19 cellular contexts compared by ENCODE assay signal in the genomic region with DNA sequence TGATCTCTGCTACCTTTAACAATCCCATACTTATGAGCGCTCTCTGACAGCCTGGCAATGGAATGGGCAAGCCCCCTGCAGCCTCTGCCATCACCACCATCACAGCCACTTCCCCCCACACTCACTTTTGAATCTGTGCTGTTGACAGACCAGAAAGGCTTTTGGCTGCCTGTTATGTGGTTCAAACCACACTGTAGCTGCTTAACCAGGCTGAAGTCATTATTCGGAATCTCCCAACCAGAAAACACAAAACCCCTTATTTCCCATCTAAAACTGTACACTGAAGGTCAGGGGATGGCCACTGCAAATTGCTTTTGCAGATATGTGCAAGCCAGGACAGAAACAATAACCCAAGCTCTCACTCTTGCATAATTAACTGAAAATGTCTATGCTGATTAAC. TPM values are rescaled to one million over a fixed set of nuclear protein-coding genes. Genes with fewer than 3 reads are reported as not detected.
A peak's percentile ranks its signal among the peaks of the same experiment; 100 is the strongest.
DNase-seq lines count a peak whose midpoint lies in the region; ATAC-seq and TF ChIP-seq lines count a peak whose summit lies in the region.
"Had no signal": no experiment of that assay in that cellular context is flagged by ENCODE, and none has a peak within 500 bp of the region (broad histone marks: within the 10 kb centered on the region; RNA-seq: fewer than 3 reads in every experiment).

No MANE protein-coding gene starts in this region.

- H3K4me2 ChIP-seq in osteoblast (ENCODE audit: insufficient read depth, low read length): no peak overlapping the region

- no peak for TF ChIP-seq CTCF in CD8-positive, alpha-beta T cell (IDR thresholded peaks at IDR 0.05)
- no peak for TF ChIP-seq CTCF in osteoblast (IDR thresholded peaks at IDR 0.05; ENCODE audit: extremely low read depth, low read depth, low read length)

- H3K36me3 Mint-ChIP-seq in CD8-positive, alpha-beta T cell: peaks cover 61% of the 10 kb centered on the region
- H3K36me3 Mint-ChIP-seq: activated naive CD4-positive, alpha-beta T cell treated with anti-CD3 and anti-CD28 coated beads, Interleukin-2, amount 10 ng/mL, durations not matched to agents 7 days and 5 days had no signal

- H3K27me3 Mint-ChIP-seq in CD8-positive, alpha-beta T cell (ENCODE audit: low read depth): peaks cover 4% of the 10 kb centered on the region
- H3K27me3 Mint-ChIP-seq: progenitor cell of endocrine pancreas had no signal

- no peaks in the 10 kb centered on the region for H4K20me1 ChIP-seq in osteoblast (ENCODE audit: insufficient read depth, low read length)

- H3K79me2 ChIP-seq in osteoblast (ENCODE audit: insufficient read depth, low read length): no peaks in the 10 kb centered on the region

- no peak overlapping the region for H3K4me3 Mint-ChIP-seq in CD8-positive, alpha-beta T cell
- H3K4me3 Mint-ChIP-seq: activated naive CD4-positive, alpha-beta T cell treated with anti-CD3 and anti-CD28 coated beads, Interleukin-2, amount 10 ng/mL, durations not matched to agents 7 days and 5 days had no signal

- peak; percentile 23 for ATAC-seq in CD8-positive, alpha-beta T cell
- ATAC-seq in HG03565 (IDR thresholded peaks at IDR 0.05; ENCODE audit: unreplicated experiment) (no peak), GM18907 (IDR thresholded peaks at IDR 0.05; ENCODE audit: unreplicated experiment) (no peak)
- ATAC-seq: HCT116, left colon had no signal

- no peaks in the 10 kb centered on the region for H3K9me3 Mint-ChIP-seq in CD8-positive, alpha-beta T cell
- H3K9me3 Mint-ChIP-seq: activated naive CD4-positive, alpha-beta T cell treated with anti-CD3 and anti-CD28 coated beads, Interleukin-2, amount 10 ng/mL, durations not matched to agents 7 days and 5 days had no signal

- no peaks in the 10 kb centered on the region for H3K9me3 ChIP-seq in CD8-positive, alpha-beta T cell (ENCODE audit: low read length)
- no peaks in the 10 kb centered on the region for H3K9me3 ChIP-seq in HUES6 (ENCODE audit: control insufficient read depth, insufficient read depth, low read depth, low read length)
- H3K9me3 ChIP-seq in osteoblast (ENCODE audit: low read depth, low read length): no peaks in the 10 kb centered on the region
- H3K9me3 ChIP-seq: esophagus squamous epithelium, neutrophil, tibial nerve had no signal

- peaks cover 7% of the 10 kb centered on the region for H3K4me1 ChIP-seq in CD8-positive, alpha-beta T cell (ENCODE audit: insufficient read depth, low read length)
- peaks cover 54% of the 10 kb centered on the region for H3K4me1 ChIP-seq in HUES6 (ENCODE audit: control insufficient read depth, insufficient read depth, low read length)
- H3K4me1 ChIP-seq in osteoblast (ENCODE audit: insufficient read depth, low read length): no peaks in the 10 kb centered on the region

- intact Hi-C loops in CD8-positive, alpha-beta T cell (cut with DNase I, micrococcal nuclease): no loop called here

- no peak overlapping the region for H2AFZ ChIP-seq in osteoblast (ENCODE audit: low read length)

- POLR2A ChIA-PET in CD8-positive, alpha-beta T cell (lab: Charles Lee): no interaction called here

- CTCF ChIA-PET in CD8-positive, alpha-beta T cell (lab: Charles Lee): interaction anchor here (1.6 kb wide), 1 partner anchor 10 kb away, joined by 4 read pairs; no protein-coding TSS in a partner anchor

- no peak overlapping the region for H3K27ac ChIP-seq in CD8-positive, alpha-beta T cell (ENCODE audit: low read depth, low read length)
- H3K27ac ChIP-seq in HUES6 (ENCODE audit: low read depth, low read length): peak overlapping the region; percentile 51; the same call in 1 of the 2 replicates
- H3K27ac ChIP-seq in osteoblast (ENCODE audit: low read depth, low read length): no peak overlapping the region
- H3K27ac ChIP-seq: esophagus squamous epithelium, neutrophil had no signal

- DNase-seq in CD8-positive, alpha-beta T cell: no peak
- DNase-seq in astrocyte of the hippocampus (ENCODE audit: low read depth, low spot score): peak; percentile 88
- peak; percentile 42 for DNase-seq in myocyte (ENCODE audit: low read depth)
- no peak for DNase-seq in osteoblast (ENCODE audit: insufficient read length, low spot score, missing footprints)
- no peak for DNase-seq in epidermal melanocyte (ENCODE audit: insufficient read length, low spot score)
- DNase-seq: activated CD4-positive, alpha-beta T cell treated with anti-CD3 and anti-CD28 coated beads for 4 hours; activated naive CD4-positive, alpha-beta T cell treated with anti-CD3 and anti-CD28 coated beads, Interleukin-2, amount 10 ng/mL, durations not matched to agents 7 days and 5 days; cortex of kidney; esophagus squamous epithelium; foreskin melanocyte; left colon; mammary epithelial cell had no signal

- H3K36me3 ChIP-seq in CD8-positive, alpha-beta T cell (ENCODE audit: insufficient read depth, low read length): peaks cover 35% of the 10 kb centered on the region
- H3K36me3 ChIP-seq in HUES6 (ENCODE audit: control insufficient read depth, insufficient read depth, low read length): peaks cover 62% of the 10 kb centered on the region
- H3K36me3 ChIP-seq in osteoblast (ENCODE audit: insufficient read depth, low read length): peaks cover 2% of the 10 kb centered on the region
- H3K36me3 ChIP-seq: neutrophil had no signal

- H3K4me3 ChIP-seq in CD8-positive, alpha-beta T cell (ENCODE audit: low read depth, low read length): no peak overlapping the region
- no peak overlapping the region for H3K4me3 ChIP-seq in HUES6 (ENCODE audit: low read depth, low read length)
- no peak overlapping the region for H3K4me3 ChIP-seq in osteoblast (ENCODE audit: insufficient read depth, low read length)
- H3K4me3 ChIP-seq: esophagus squamous epithelium, tibial nerve had no signal

- H3K27me3 ChIP-seq in CD8-positive, alpha-beta T cell (ENCODE audit: insufficient read depth, low read length): no peaks in the 10 kb centered on the region
- H3K27me3 ChIP-seq in HUES6 (ENCODE audit: control insufficient read depth, insufficient read depth, low read length) (no peaks in the 10 kb centered on the region), osteoblast (ENCODE audit: insufficient read depth, low read length) (no peaks in the 10 kb centered on the region)
- H3K27me3 ChIP-seq: esophagus squamous epithelium, tibial nerve had no signal

- H3K4me1 Mint-ChIP-seq in CD8-positive, alpha-beta T cell (ENCODE audit: low read depth): peaks cover 13% of the 10 kb centered on the region

- peak overlapping the region; percentile 7 for H3K9ac ChIP-seq in HUES6 (ENCODE audit: low read length)

- no peak overlapping the region for H3K27ac Mint-ChIP-seq in CD8-positive, alpha-beta T cell
- H3K27ac Mint-ChIP-seq: activated naive CD4-positive, alpha-beta T cell treated with anti-CD3 and anti-CD28 coated beads, Interleukin-2, amount 10 ng/mL, durations not matched to agents 7 days and 5 days; progenitor cell of endocrine pancreas had no signal

RNA-seq across cellular contexts. Expression of a gene that starts 35.8 kb away (rescaled TPM):
- 10 to 100 TPM; 11.8 to 13.7 TPM for total RNA-seq in CD8-positive, alpha-beta T cell
- total RNA-seq in myocyte: 1.7 and 3.9 TPM in 2 replicates
- 1.8 TPM for polyA plus RNA-seq in myocyte (2012)
- total RNA-seq in osteoblast: 3.3 and 7.7 TPM in 2 replicates

Comparison
In these comparisons a context has a peak if more than half of its experiments do, and no peak if none do; other contexts are left out.
1. DNase-seq: peak in astrocyte of the hippocampus (single experiment) and myocyte (single experiment); none in CD8-positive, alpha-beta T cell (0 of 7), osteoblast (single experiment) and epidermal melanocyte (single experiment).